21 cellular contexts compared by ENCODE assay signal in genomic region chr12:115208098-115208497, GRCh38.
"Had no signal": no experiment of that assay in that cellular context is flagged by ENCODE, and none has a peak within 500 bp of the region (broad histone marks: within the 10 kb centered on the region; RNA-seq: fewer than 3 reads in every experiment).

No MANE protein-coding gene starts in this region.

- H3K27me3 Mint-ChIP-seq: stimulated activated naive B cell treated with anti-CD40 and anti-IgM and Interleukin-4, amounts not matched to agents 10 μg/mL and 1 μg/mL and 100 μg/mL, for 72 hours; stimulated activated naive CD8-positive, alpha-beta T cell treated with anti-CD3 and anti-CD28 coated beads, Interleukin-15, amount 100 ng/mL, for 72 hours had no signal

- H3K4me1 Mint-ChIP-seq: natural killer cell; stimulated activated naive B cell treated with anti-CD40 and anti-IgM and Interleukin-4, amounts not matched to agents 10 μg/mL and 1 μg/mL and 100 μg/mL, for 72 hours; stimulated activated naive CD8-positive, alpha-beta T cell treated with anti-CD3 and anti-CD28 coated beads, Interleukin-15, amount 100 ng/mL, for 72 hours had no signal

- H2AFZ ChIP-seq: hepatocyte, neural progenitor cell had no signal

- H3K27ac Mint-ChIP-seq: natural killer cell; neural progenitor cell; stimulated activated naive B cell treated with anti-CD40 and anti-IgM and Interleukin-4, amounts not matched to agents 10 μg/mL and 1 μg/mL and 100 μg/mL, for 72 hours; stimulated activated naive CD8-positive, alpha-beta T cell treated with anti-CD3 and anti-CD28 coated beads, Interleukin-15, amount 100 ng/mL, for 72 hours had no signal

- ATAC-seq: left colon; left ventricle myocardium superior; natural killer cell; stimulated activated naive B cell treated with anti-CD40 and anti-IgM and Interleukin-4, amounts not matched to agents 10 μg/mL and 1 μg/mL and 100 μg/mL, for 72 hours; stimulated activated naive CD8-positive, alpha-beta T cell treated with anti-CD3 and anti-CD28 coated beads, Interleukin-15, amount 100 ng/mL, for 72 hours had no signal

- H3K27me3 ChIP-seq: hepatocyte, neural progenitor cell, ovary, right atrium auricular region, sigmoid colon, testis, tibial nerve had no signal

- H3K36me3 ChIP-seq: neural progenitor cell, ovary, right atrium auricular region, sigmoid colon, tibial nerve had no signal

- H3K27ac ChIP-seq: coronary artery, neural progenitor cell, ovary, right atrium auricular region, skin epidermis, testis, tibial nerve had no signal

- H3K4me3 ChIP-seq: coronary artery, hepatocyte, lung, neural progenitor cell, ovary, right atrium auricular region, sigmoid colon, skin epidermis, testis, tibial nerve had no signal

- H3K9me3 Mint-ChIP-seq: neural progenitor cell had no signal

- DNase-seq: effector CD4-positive, alpha-beta T cell; foreskin melanocyte; head of caudate nucleus; left colon; left ventricle myocardium superior; natural killer cell; nucleus accumbens; ovary; sigmoid colon; stimulated activated CD4-positive, alpha-beta T cell treated with anti-CD3 and anti-CD28 coated beads, Interleukin-2, amount 100 ng/mL, for 24 hours; stimulated activated CD4-positive, alpha-beta T cell treated with anti-CD3 and anti-CD28 coated beads, Interleukin-4, amount 100 ng/mL, for 4 hours; stimulated activated naive B cell treated with anti-CD40 and anti-IgM and Interleukin-4, amounts not matched to agents 10 μg/mL and 1 μg/mL and 100 μg/mL, for 72 hours; stimulated activated naive CD8-positive, alpha-beta T cell treated with anti-CD3 and anti-CD28 coated beads, Interleukin-15, amount 100 ng/mL, for 72 hours; testis had no signal

- H3K79me2 ChIP-seq: hepatocyte had no signal

- H3K4me3 Mint-ChIP-seq: natural killer cell; neural progenitor cell; stimulated activated naive B cell treated with anti-CD40 and anti-IgM and Interleukin-4, amounts not matched to agents 10 μg/mL and 1 μg/mL and 100 μg/mL, for 72 hours; stimulated activated naive CD8-positive, alpha-beta T cell treated with anti-CD3 and anti-CD28 coated beads, Interleukin-15, amount 100 ng/mL, for 72 hours had no signal

- H3K9ac ChIP-seq: neural progenitor cell had no signal

- H3K4me2 ChIP-seq: hepatocyte, neural progenitor cell had no signal

- H3K4me1 ChIP-seq: right atrium auricular region had no signal

- H3K9me3 ChIP-seq: ovary, right atrium auricular region, testis, tibial nerve had no signal

- H3K36me3 Mint-ChIP-seq: natural killer cell; neural progenitor cell; stimulated activated naive B cell treated with anti-CD40 and anti-IgM and Interleukin-4, amounts not matched to agents 10 μg/mL and 1 μg/mL and 100 μg/mL, for 72 hours had no signal
